Comparison of ENCODE assay signal across 8 cellular contexts in the genomic region with DNA sequence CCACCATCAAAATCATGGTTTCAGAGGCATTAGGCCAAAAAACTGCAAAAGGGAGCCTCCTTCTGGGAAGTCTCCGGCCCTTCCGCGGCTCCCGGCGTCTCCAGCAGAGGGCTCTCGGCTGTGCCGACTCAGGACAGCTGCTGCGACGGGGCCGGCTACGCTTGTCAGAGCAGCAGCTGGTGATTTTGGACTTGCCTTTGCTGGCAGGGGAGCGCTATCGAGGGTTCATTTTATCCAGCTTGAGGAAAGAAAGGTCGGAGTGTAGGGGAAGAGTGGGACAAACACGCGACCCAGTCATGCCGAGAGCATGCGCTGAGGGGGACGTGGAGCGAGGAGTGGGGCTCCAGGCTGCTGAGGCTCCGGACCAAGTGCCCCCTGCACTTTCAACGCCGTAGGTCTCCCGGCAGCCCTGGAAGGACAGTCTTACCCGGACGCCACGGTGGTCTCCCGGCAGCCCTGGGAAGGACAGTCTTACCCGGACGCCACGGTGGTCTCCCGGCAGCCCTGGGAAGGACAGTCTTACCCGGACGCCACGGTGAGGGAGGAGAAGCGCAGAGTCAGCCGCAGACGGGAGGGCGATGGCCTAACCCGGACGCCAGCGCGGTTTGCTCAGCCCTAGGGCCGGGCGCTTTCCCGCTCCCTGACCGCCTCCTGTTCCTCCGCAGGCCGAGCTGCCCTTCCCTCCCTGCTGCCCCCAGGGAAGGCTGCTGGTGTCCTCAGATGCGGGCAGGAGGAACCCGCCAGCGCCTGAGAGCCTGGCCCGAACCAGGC. TPM values are rescaled to one million over a fixed set of nuclear protein-coding genes. Genes with fewer than 3 reads are reported as not detected.
DNase-seq lines count a peak whose midpoint lies in the region; TF ChIP-seq lines count a peak whose summit lies in the region.

No MANE protein-coding gene starts in this region.

- WGBS in lower leg skin, 2 donors = 7 to 19% methylated on average over 46 to 48 of the region's 53 CpGs

- DNase-seq in HAP-1 (ENCODE audit: low spot score in 2 of 2) (peak; percentile 34 to 74), NCI-H146 (lab: John Stamatoyannopoulos, UW) (peak; percentile 53), ecto neural progenitor cell (ENCODE audit: low spot score) (peak; percentile 87), lower leg skin (ENCODE audit: low spot score in 2 of 2) (peak; percentile 62 to 96), MV-4-11 (lab: John Stamatoyannopoulos, UW) (no peak)
- DNase-seq in activated CD4-positive, alpha-beta T cell treated with anti-CD3 and anti-CD28 coated beads, Interleukin-2, amount 50 U/mL, for 48 hours = peak; percentile 62 to 68
- DNase-seq in stimulated activated CD4-positive, alpha-beta T cell treated with anti-CD3 and anti-CD28 coated beads, Interleukin-4, amount 100 ng/mL, for 4 hours = peak; percentile 38 to 51

- in situ Hi-C loops in HAP-1 (cut with MboI; ENCODE audit: low sequenced_read_pairs) = loop anchor here (10.0 kb wide), 1 partner anchor 169 kb away; no protein-coding TSS in a partner anchor

- TF ChIP-seq POLR2A in lower leg skin (IDR thresholded peaks at IDR 0.05) = no peak

- no peaks in the 10 kb centered on the region for H3K27me3 ChIP-seq in HAP-1 (ENCODE audit: low read depth)

- H3K9ac ChIP-seq in ES-I3 (ENCODE audit: low read depth, low read length) = peak overlapping the region; percentile 23; the same call in 1 of the 2 replicates

- H3K4me3 ChIP-seq in HAP-1 (no peak overlapping the region), lower leg skin (ENCODE audit: low read depth, poor library complexity, severe bottlenecking) (no peak overlapping the region)

- H3K9me3 ChIP-seq in ES-I3 (ENCODE audit: control insufficient read depth, insufficient read depth, low read length) (no peaks in the 10 kb centered on the region), HAP-1 (no peaks in the 10 kb centered on the region)

- TF ChIP-seq CTCF in lower leg skin (IDR thresholded peaks at IDR 0.05) = peak in 1 of 3 donors; percentile 14

- H3K36me3 ChIP-seq in ES-I3 (ENCODE audit: insufficient read depth, low read length) (0 out of 2 replicates have a peak, but pooled peaks cover 4% of the 10 kb centered on the region), HAP-1 (replicated peaks) (peaks cover 11% of the 10 kb centered on the region)

- intact Hi-C loops in lower leg skin (cut with DNase I; ENCODE audit: low total_unique reads) = loop anchor here (10.0 kb wide), 1 partner anchor 159 kb away; no protein-coding TSS in a partner anchor

- H3K4me1 ChIP-seq in ES-I3 (ENCODE audit: insufficient read depth, low read length) (no peaks in the 10 kb centered on the region), HAP-1 (0 out of 2 replicates have a peak, but pooled peaks cover 3% of the 10 kb centered on the region)

RNA-seq across cellular contexts. Expression of a gene that starts 21.7 kb away (rescaled TPM):
- 10 to 100 TPM; 20.4 to 39.6 (median 29.2) TPM for total RNA-seq in lower leg skin
